ENCODE assay signal across 8 cellular contexts in the genomic region with DNA sequence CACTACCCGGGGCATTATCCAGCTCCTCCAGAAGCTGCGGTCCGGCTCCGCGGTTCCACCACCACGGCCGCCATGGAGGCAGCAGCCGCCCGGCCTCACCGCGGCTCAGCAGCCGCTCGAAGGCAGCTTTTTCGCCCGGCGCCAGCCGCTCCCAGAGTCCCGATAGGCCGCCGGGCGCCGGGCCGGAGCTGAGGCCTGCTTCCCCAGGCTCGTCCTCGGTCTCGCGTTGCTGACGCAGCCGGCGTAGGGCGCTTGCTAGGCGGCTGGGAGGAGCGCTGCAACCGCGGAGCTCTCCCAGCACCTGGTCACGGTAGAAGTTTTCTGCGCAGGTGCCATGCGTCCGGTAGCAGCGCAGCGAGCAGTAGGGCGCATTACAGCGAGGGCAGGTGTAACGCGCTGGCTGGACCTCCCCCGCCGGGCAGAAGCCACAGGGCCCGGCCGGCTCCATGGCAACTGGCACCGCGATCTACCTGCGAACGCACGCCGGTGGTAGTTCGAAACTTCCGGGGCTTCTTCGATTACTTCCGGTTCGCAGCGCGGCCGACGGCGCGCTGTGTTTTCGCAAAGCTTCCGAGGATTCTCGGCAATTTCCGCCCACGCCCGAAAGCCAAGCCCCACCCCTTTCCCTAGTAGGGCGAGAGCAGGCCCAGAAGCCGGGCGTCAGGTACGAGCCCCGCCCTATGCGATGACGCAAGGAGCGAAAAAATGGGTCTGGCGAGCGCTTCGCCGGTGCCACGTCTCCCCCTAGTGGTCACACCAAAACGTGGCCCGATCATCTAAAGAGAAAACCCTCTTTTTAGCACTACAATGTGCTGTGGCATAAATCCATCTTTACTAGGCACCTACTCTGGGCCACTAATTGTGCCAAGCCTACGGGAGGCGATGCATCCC. TPM values are rescaled to one million over a fixed set of nuclear protein-coding genes. Genes with fewer than 3 reads are reported as not detected.
DNase-seq lines count a peak whose midpoint lies in the region; ATAC-seq, FAIRE-seq and TF ChIP-seq lines count a peak whose summit lies in the region.

A gene (minus strand): TSS at position 496 of the 891 bp plus-strand sequence. CDS start 48 bp downstream, at position 448.

- POLR2A ChIA-PET in Caco-2 (lab: Charles Lee): interaction anchor here (0.6 to 1.4 kb wide), 6 partner anchors 16 to 612 kb away, joined by 3 to 9 read pairs (median 4); a partner anchor contains a TSS

- no peaks in the 10 kb centered on the region for H3K27me3 ChIP-seq in Caco-2 (replicated peaks; ENCODE audit: control insufficient read depth, insufficient read depth, low read length)

- peak; percentile 61 for ATAC-seq in GM21360 (IDR thresholded peaks at IDR 0.05; ENCODE audit: unreplicated experiment)
- peak; percentile 67 for ATAC-seq in effector memory CD8-positive, alpha-beta T cell (replicated peaks)
- ATAC-seq in memory B cell (ENCODE audit: low read depth): peak; percentile 67

- FAIRE-seq in HTR-8/SVneo (lab: Jason Lieb, UNC): peak; percentile 81

- no TSS peak for BruUV-seq in Caco-2 (replicated peaks; lab: Mats Ljungman, UMichigan)

- peaks cover 96% of the 10 kb centered on the region for H3K36me3 Mint-ChIP-seq in Caco-2 (ENCODE audit: insufficient read depth, unreplicated experiment)
- H3K36me3 Mint-ChIP-seq in effector memory CD8-positive, alpha-beta T cell (ENCODE audit: insufficient read depth): peaks cover 81% of the 10 kb centered on the region
- H3K36me3 Mint-ChIP-seq in memory B cell: peaks cover 20% of the 10 kb centered on the region

- H3K4me1 Mint-ChIP-seq in Caco-2 (ENCODE audit: low read depth, unreplicated experiment) (peaks cover 13% of the 10 kb centered on the region), memory B cell (peaks cover 26% of the 10 kb centered on the region)
- peaks cover 32 to 50% of the 10 kb centered on the region in 2 donors for H3K4me1 Mint-ChIP-seq in effector memory CD8-positive, alpha-beta T cell (ENCODE audit: low read depth in 2 of 2)

- H3K4me3 ChIP-seq in Caco-2 (ENCODE audit: low read depth, low read length): peak within 1 kb of the TSS; percentile 87

- H3K4me3 Mint-ChIP-seq in Caco-2 (ENCODE audit: unreplicated experiment): peak within 1 kb of the TSS; percentile 83
- H3K4me3 Mint-ChIP-seq in effector memory CD8-positive, alpha-beta T cell: peak within 1 kb of the TSS; percentile 86 to 87
- H3K4me3 Mint-ChIP-seq in memory B cell: peak within 1 kb of the TSS; percentile 88

- TF ChIP-seq CTCF in Caco-2 (IDR thresholded peaks at IDR 0.05; ENCODE audit: insufficient read depth in 1 of 2, low read depth in 1 of 2, low read length in 1 of 2, severe bottlenecking in 1 of 2, unreplicated experiment in 1 of 2): peak; percentile 93 to 94

- CTCF ChIA-PET in Caco-2 (lab: Charles Lee): interaction anchor here (0.6 to 2.2 kb wide), 13 partner anchors 18 to 1753 kb away, joined by 3 to 9 read pairs (median 4); a partner anchor contains a TSS

- H3K4me1 ChIP-seq in Caco-2: peaks cover 25% of the 10 kb centered on the region

- intact Hi-C loops in Caco-2 (cut with micrococcal nuclease; ENCODE audit: unreplicated experiment): loop anchor here (1.0 to 10.0 kb wide), 5 partner anchors 21 to 343 kb away; a partner anchor contains a TSS

- H3K27ac Mint-ChIP-seq in Caco-2 (ENCODE audit: unreplicated experiment): peak within 1 kb of the TSS; percentile 92
- H3K27ac Mint-ChIP-seq in effector memory CD8-positive, alpha-beta T cell: peak within 1 kb of the TSS; percentile 86 to 97
- H3K27ac Mint-ChIP-seq in memory B cell: peak within 1 kb of the TSS; percentile 95

- H3K27me3 Mint-ChIP-seq in Caco-2 (ENCODE audit: insufficient read depth, unreplicated experiment) (no peaks in the 10 kb centered on the region), memory B cell (no peaks in the 10 kb centered on the region)
- H3K27me3 Mint-ChIP-seq in effector memory CD8-positive, alpha-beta T cell: no peaks in the 10 kb centered on the region

- H3K9me3 Mint-ChIP-seq in Caco-2 (ENCODE audit: unreplicated experiment): no peaks in the 10 kb centered on the region
- H3K9me3 Mint-ChIP-seq in effector memory CD8-positive, alpha-beta T cell: no peaks in the 10 kb centered on the region
- H3K9me3 Mint-ChIP-seq in memory B cell: no peaks in the 10 kb centered on the region

- DNase-seq in Caco-2 (peak; percentile 99), HTR-8/SVneo (ENCODE audit: insufficient read length, low spot score) (peak; percentile 90), NOMO-1 treated with DMSO at 0.1 percent for 48 hours (lab: John Stamatoyannopoulos, UW; ENCODE audit: unreplicated experiment) (peak; percentile 96), memory B cell (ENCODE audit: low spot score in 2 of 2) (peak; percentile 98 to 99)
- DNase-seq in activated CD8-positive, alpha-beta memory T cell treated with anti-CD3 and anti-CD28 coated beads for 48 hours (ENCODE audit: low read depth in 2 of 3, low spot score in 2 of 3): peak; percentile 99
- peak; percentile 100 for DNase-seq in effector memory CD8-positive, alpha-beta T cell
- DNase-seq in stimulated activated CD8-positive, alpha-beta memory T cell treated with anti-CD3 and anti-CD28 coated beads, Interleukin-12 subunit alpha, Interleukin-12 subunit beta, amount 100 ng/mL, for 4 hours (ENCODE audit: low read depth): peak; percentile 100

- no peaks in the 10 kb centered on the region for H3K9me3 ChIP-seq in Caco-2

- H3K36me3 ChIP-seq in Caco-2 (ENCODE audit: control insufficient read depth, insufficient read depth, low read length): peaks cover 10% of the 10 kb centered on the region

RNA-seq across cellular contexts. Expression of the gene that starts here (rescaled TPM):
- total RNA-seq in Caco-2 (2022): 12.2 and 14.7 TPM in 2 replicates

Comparison
In these comparisons a context has a peak if more than half of its experiments do, and no peak if none do; other contexts are left out.
1. Peak in every context shown above with its lines: DNase-seq, ATAC-seq and H3K4me3 ChIP-seq.